ENCODE assay signal across 9 cellular contexts in the genomic region with DNA sequence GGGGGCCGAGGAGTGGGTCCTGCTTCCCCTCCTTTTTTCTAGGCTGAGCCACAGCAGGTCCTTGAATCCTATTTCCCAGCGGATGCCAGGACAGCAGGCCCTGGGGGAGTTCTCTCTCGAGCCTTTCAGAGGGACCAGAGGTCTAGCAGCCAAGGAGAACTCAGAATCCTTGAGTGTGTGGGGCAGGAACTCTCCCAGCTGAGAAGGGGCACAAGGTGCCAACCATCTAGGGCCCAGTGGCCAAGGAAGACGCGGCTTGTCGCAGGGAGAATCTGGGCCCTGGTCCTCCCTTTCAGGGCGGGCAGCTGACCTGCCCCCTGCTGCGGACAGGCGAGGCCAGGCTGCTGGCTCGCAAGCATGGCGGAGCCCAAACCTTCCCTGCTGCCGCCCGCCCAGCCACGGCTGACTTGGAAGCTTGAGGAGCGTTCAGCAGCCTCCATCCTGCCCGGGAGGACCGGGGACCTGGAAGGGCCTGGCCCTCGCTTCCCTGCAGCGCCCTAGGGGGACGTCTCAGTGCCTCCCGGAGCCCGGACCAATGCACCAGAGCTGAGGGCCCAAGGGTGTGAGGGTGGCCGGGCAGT. TPM values are rescaled to one million over a fixed set of nuclear protein-coding genes. Genes with fewer than 3 reads are reported as not detected.
DNase-seq lines count a peak whose midpoint lies in the region; FAIRE-seq and TF ChIP-seq lines count a peak whose summit lies in the region.
"Had no signal": no experiment of that assay in that cellular context is flagged by ENCODE, and none has a peak within 500 bp of the region (broad histone marks: within the 10 kb centered on the region; RNA-seq: fewer than 3 reads in every experiment).

No MANE protein-coding gene starts in this region.

- no peaks in the 10 kb centered on the region for H3K9me3 ChIP-seq in ascending aorta

- H3K4me1 ChIP-seq in ascending aorta, result peaks cover 12 to 26% of the 10 kb centered on the region in 2 donors

- peak overlapping the region; percentile 91 for H3K4me3 Mint-ChIP-seq in stimulated activated naive CD8-positive, alpha-beta T cell treated with anti-CD3 and anti-CD28 coated beads, Interleukin-15, Interleukin-2, amounts not matched to agents 100 ng/mL and 50 ng/mL, for 24 hours

- H3K4me3 ChIP-seq in ascending aorta (peak overlapping the region; percentile 82 to 89), kidney epithelial cell (ENCODE audit: low read depth, low read length) (peak overlapping the region; percentile 73)

- peaks cover 16% of the 10 kb centered on the region for H3K36me3 Mint-ChIP-seq in stimulated activated naive CD8-positive, alpha-beta T cell treated with anti-CD3 and anti-CD28 coated beads, Interleukin-15, Interleukin-2, amounts not matched to agents 100 ng/mL and 50 ng/mL, for 24 hours (ENCODE audit: low read depth)

- peak overlapping the region; percentile 72 for H3K27ac Mint-ChIP-seq in stimulated activated naive CD8-positive, alpha-beta T cell treated with anti-CD3 and anti-CD28 coated beads, Interleukin-15, Interleukin-2, amounts not matched to agents 100 ng/mL and 50 ng/mL, for 24 hours

- no peak for TF ChIP-seq CTCF in ascending aorta (IDR thresholded peaks at IDR 0.05)
- TF ChIP-seq CTCF in kidney epithelial cell (IDR thresholded peaks at IDR 0.05; ENCODE audit: insufficient read depth, low read length, poor library complexity, severe bottlenecking), result no peak

- no peak for FAIRE-seq in HTR-8/SVneo (lab: Jason Lieb, UNC)

- H3K27ac ChIP-seq in ascending aorta, result peak overlapping the region; percentile 100

- H3K27me3 Mint-ChIP-seq in stimulated activated naive CD8-positive, alpha-beta T cell treated with anti-CD3 and anti-CD28 coated beads, Interleukin-15, Interleukin-2, amounts not matched to agents 100 ng/mL and 50 ng/mL, for 24 hours, result no peaks in the 10 kb centered on the region

- H3K36me3 ChIP-seq in ascending aorta, result peaks cover 54 to 64% of the 10 kb centered on the region in 2 donors
- peaks cover 5% of the 10 kb centered on the region for H3K36me3 ChIP-seq in kidney epithelial cell (ENCODE audit: control insufficient read depth, insufficient read depth, low read length)

- H3K27me3 ChIP-seq in ascending aorta (no peaks in the 10 kb centered on the region), kidney epithelial cell (ENCODE audit: control insufficient read depth, insufficient read depth, low read length) (no peaks in the 10 kb centered on the region)

- intact Hi-C loops in ascending aorta (cut with DNase I), result loop anchor here (1.0 to 10.0 kb wide), 6 partner anchors 22 to 1023 kb away; partner anchors contain the start of genes CD81 and CDKN1C

- H3K9me3 Mint-ChIP-seq in stimulated activated naive CD8-positive, alpha-beta T cell treated with anti-CD3 and anti-CD28 coated beads, Interleukin-15, Interleukin-2, amounts not matched to agents 100 ng/mL and 50 ng/mL, for 24 hours, result no peaks in the 10 kb centered on the region

- peak; percentile 45 for DNase-seq in activated CD4-positive, CD25-positive, alpha-beta regulatory T cell treated with anti-CD3 and anti-CD28 coated beads, Interleukin-2, amount 50 U/mL, for 72 hours
- no peak for DNase-seq in activated CD4-positive, CD25-positive, alpha-beta regulatory T cell (lab: John Stamatoyannopoulos, UW)
- DNase-seq in HuH-7.5 (ENCODE audit: low spot score) (peak; percentile 47), ascending aorta (ENCODE audit: low spot score in 2 of 2) (peak in 1 of 2 donors; percentile 78), kidney epithelial cell (ENCODE audit: low read depth) (no peak), HTR-8/SVneo (ENCODE audit: insufficient read length, low spot score) (no peak), midbrain (lab: John Stamatoyannopoulos, UW) (no peak)

- peaks cover 8% of the 10 kb centered on the region for H3K4me1 Mint-ChIP-seq in stimulated activated naive CD8-positive, alpha-beta T cell treated with anti-CD3 and anti-CD28 coated beads, Interleukin-15, Interleukin-2, amounts not matched to agents 100 ng/mL and 50 ng/mL, for 24 hours (ENCODE audit: low read depth)

RNA-seq across cellular contexts. Expression of gene TSSC4, which starts 1.0 kb away (rescaled TPM):
- total RNA-seq in ascending aorta, result 183 TPM
- total RNA-seq in kidney epithelial cell, result 62.0 and 73.2 TPM in 2 replicates

RNA-seq across cellular contexts. Expression of gene CD81, which starts 22.5 kb away (rescaled TPM):
- 801 TPM for total RNA-seq in ascending aorta
- 216 and 263 TPM in 2 replicates for total RNA-seq in kidney epithelial cell

RNA-seq across cellular contexts. Expression of gene TRPM5, which starts 44.7 kb away (rescaled TPM):
- total RNA-seq in ascending aorta, result not detected
- total RNA-seq in kidney epithelial cell, result not detected in 2 replicates
- total RNA-seq: glomerular endothelial cell had no signal

RNA-seq across cellular contexts. Expression of gene KCNQ1, which starts 45.2 kb away (rescaled TPM):
- total RNA-seq in ascending aorta (2.3 TPM), kidney epithelial cell (2.3 and 2.8 TPM in 2 replicates)

Comparison
In these comparisons a context has a peak if more than half of its experiments do, and no peak if none do; other contexts are left out.
1. DNase-seq: peak in activated CD4-positive, CD25-positive, alpha-beta regulatory T cell treated with anti-CD3 and anti-CD28 coated beads, Interleukin-2, amount 50 U/mL, for 72 hours (single experiment) and HuH-7.5 (single experiment); none in activated CD4-positive, CD25-positive, alpha-beta regulatory T cell (0 of 4), kidney epithelial cell (single experiment), HTR-8/SVneo (single experiment) and midbrain (single experiment).